1 cellular context compared by ENCODE assay signal in genomic region chr7:116616555-116617059, GRCh38.
TF ChIP-seq lines count a peak whose summit lies in the region.

No MANE protein-coding gene starts in this region.

TF ChIP-seq in HepG2, 621 proteins besides CTCF, POLR2A, EP300 and RAD21 (continued from another document):
- TF ChIP-seq HOMEZ (CRISPR knock-in tag; IDR thresholded peaks at IDR 0.05; ENCODE audit: low read depth), result no peak
- TF ChIP-seq ZNF792 (CRISPR knock-in tag; IDR thresholded peaks at IDR 0.05), result no peak
- no peak for TF ChIP-seq GTF3A (CRISPR knock-in tag; conservative IDR thresholded peaks at IDR 0.05)
- TF ChIP-seq ZNF564 (CRISPR knock-in tag; IDR thresholded peaks at IDR 0.05), result no peak
